ENCODE assay signal across 14 cellular contexts in the genomic region with DNA sequence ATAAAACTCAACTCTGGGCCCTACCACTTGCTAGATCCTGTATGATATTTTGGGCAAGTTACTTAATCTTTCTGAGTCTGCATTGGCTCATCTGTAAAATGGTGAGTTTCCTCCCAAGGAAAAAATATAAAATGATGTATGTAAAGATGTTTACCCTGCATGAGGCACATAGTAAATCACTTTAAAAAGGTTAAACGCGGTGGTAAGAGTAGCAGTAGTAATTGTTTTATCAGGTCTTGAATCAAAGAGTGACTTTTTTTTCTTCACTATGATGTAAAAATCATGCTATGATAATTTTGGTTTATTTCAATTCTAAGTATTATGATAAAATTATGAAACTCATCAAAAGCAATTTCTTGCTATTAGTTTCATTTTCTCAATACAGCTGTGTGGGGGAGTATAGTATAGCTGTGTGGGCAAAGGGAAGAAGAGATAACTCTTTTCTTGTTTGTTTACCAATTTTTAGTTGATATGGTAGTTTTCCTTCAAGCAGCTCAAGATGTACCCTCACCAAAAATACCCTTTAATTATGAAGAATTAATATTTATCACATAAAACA. TPM values are rescaled to one million over a fixed set of nuclear protein-coding genes. Genes with fewer than 3 reads are reported as not detected.
DNase-seq lines count a peak whose midpoint lies in the region; ATAC-seq and TF ChIP-seq lines count a peak whose summit lies in the region.
"Had no signal": no experiment of that assay in that cellular context is flagged by ENCODE, and none has a peak within 500 bp of the region (broad histone marks: within the 10 kb centered on the region; RNA-seq: fewer than 3 reads in every experiment).

No MANE protein-coding gene starts in this region.

- CTCF ChIA-PET in activated CD8-positive, alpha-beta T cell treated with anti-CD3 and anti-CD28 coated beads, Interleukin-2, amount 10 ng/mL, durations not matched to agents 7 days and 5 days (lab: Charles Lee), result interaction anchor here (1.0 to 3.9 kb wide), 5 partner anchors 9 to 34 kb away, joined by 3 to 24 read pairs (median 9); a partner anchor contains a TSS

- peak overlapping the region; percentile 27 for H3K27ac Mint-ChIP-seq in activated CD8-positive, alpha-beta T cell treated with anti-CD3 and anti-CD28 coated beads, Interleukin-2, amount 10 ng/mL, durations not matched to agents 7 days and 5 days

- POLR2A ChIA-PET in activated CD8-positive, alpha-beta T cell treated with anti-CD3 and anti-CD28 coated beads, Interleukin-2, amount 10 ng/mL, durations not matched to agents 7 days and 5 days (lab: Charles Lee), result interaction anchor here (1.8 kb wide), 1 partner anchor 11 kb away, joined by 6 read pairs; a partner anchor contains a TSS

- no peak for TF ChIP-seq EP300 in stomach (IDR thresholded peaks at IDR 0.05)

- H3K4me1 Mint-ChIP-seq in activated CD8-positive, alpha-beta T cell treated with anti-CD3 and anti-CD28 coated beads, Interleukin-2, amount 10 ng/mL, durations not matched to agents 7 days and 5 days (ENCODE audit: low read depth), result peaks cover 83% of the 10 kb centered on the region

- H3K36me3 ChIP-seq in ACC112 (ENCODE audit: insufficient read depth, low read length) (no peaks in the 10 kb centered on the region), stomach (no peaks in the 10 kb centered on the region)
- H3K36me3 ChIP-seq: BLaER1 had no signal

- H3K79me2 ChIP-seq in ACC112 (ENCODE audit: control insufficient read depth, insufficient read depth, low read length, unreplicated experiment), result no peaks in the 10 kb centered on the region

- H3K4me3 ChIP-seq in ACC112 (ENCODE audit: low read depth, low read length) (no peak overlapping the region), GM12864 (ENCODE audit: low read depth, low read length) (peak overlapping the region; percentile 25; the same call in 1 of the 2 replicates), stomach (no peak overlapping the region)
- H3K4me3 ChIP-seq: BLaER1 had no signal

- peak overlapping the region; percentile 65 for H3K4me3 Mint-ChIP-seq in activated CD8-positive, alpha-beta T cell treated with anti-CD3 and anti-CD28 coated beads, Interleukin-2, amount 10 ng/mL, durations not matched to agents 7 days and 5 days

- H3K9me3 ChIP-seq in stomach, result no peaks in the 10 kb centered on the region
- H3K9me3 ChIP-seq: BLaER1 had no signal

- peak overlapping the region; percentile 8 for H2AFZ ChIP-seq in ACC112 (ENCODE audit: low read length, unreplicated experiment)

- ATAC-seq in HG03108 (IDR thresholded peaks at IDR 0.05; ENCODE audit: unreplicated experiment), result peak; percentile 25
- ATAC-seq in activated CD8-positive, alpha-beta T cell treated with anti-CD3 and anti-CD28 coated beads, Interleukin-2, amount 10 ng/mL, durations not matched to agents 7 days and 5 days, result peak; percentile 52
- ATAC-seq: left ventricle myocardium superior had no signal

- TF ChIP-seq CTCF in GM12864 (IDR thresholded peaks at IDR 0.05; ENCODE audit: low read depth, low read length, missing control alignments), result no peak
- TF ChIP-seq CTCF in stomach (IDR thresholded peaks at IDR 0.05), result no peak

- intact Hi-C loops in stomach (cut with DNase I; ENCODE audit: low total_unique reads), result no loop called here

- no peak for TF ChIP-seq POLR2A in stomach (IDR thresholded peaks at IDR 0.05)

- peaks cover 74% of the 10 kb centered on the region for H3K36me3 Mint-ChIP-seq in activated CD8-positive, alpha-beta T cell treated with anti-CD3 and anti-CD28 coated beads, Interleukin-2, amount 10 ng/mL, durations not matched to agents 7 days and 5 days (ENCODE audit: low read depth)

- 81 to 87% (median 82%) methylated on average over 2 of the region's 2 CpGs for WGBS in stomach, 5 donors

- no peaks in the 10 kb centered on the region for H3K4me1 ChIP-seq in ACC112 (ENCODE audit: control insufficient read depth, insufficient read depth, low read length, unreplicated experiment)
- H3K4me1 ChIP-seq in stomach, result peaks cover 0 to 17% (median 0%) of the 10 kb centered on the region in 4 donors

- DNase-seq in GM12864 (ENCODE audit: low read depth), result no peak
- no peak for DNase-seq in activated CD8-positive, alpha-beta T cell treated with anti-CD3 and anti-CD28 coated beads, Interleukin-2, amount 10 ng/mL, durations not matched to agents 7 days and 5 days
- DNase-seq in stomach, result no peak
- DNase-seq in NCI-H2107 treated with DMSO at 0.1 percent for 48 hours (lab: John Stamatoyannopoulos, UW; ENCODE audit: unreplicated experiment), result no peak
- DNase-seq in NCI-H82 treated with DMSO at 0.1 percent for 48 hours (lab: John Stamatoyannopoulos, UW; ENCODE audit: unreplicated experiment), result no peak
- DNase-seq in COLO668 (lab: John Stamatoyannopoulos, UW; ENCODE audit: unreplicated experiment), result no peak
- DNase-seq: left ventricle myocardium superior; NCI-H1105; NCI-H526; SHP77 treated with DMSO at 0.1 percent for 48 hours; stimulated activated CD4-positive, alpha-beta T cell treated with anti-CD3 and anti-CD28 coated beads, Interleukin-15, amount 100 ng/mL, for 24 hours had no signal

- no peaks in the 10 kb centered on the region for H3K27me3 Mint-ChIP-seq in activated CD8-positive, alpha-beta T cell treated with anti-CD3 and anti-CD28 coated beads, Interleukin-2, amount 10 ng/mL, durations not matched to agents 7 days and 5 days (ENCODE audit: low read depth)

- H3K9me3 Mint-ChIP-seq in activated CD8-positive, alpha-beta T cell treated with anti-CD3 and anti-CD28 coated beads, Interleukin-2, amount 10 ng/mL, durations not matched to agents 7 days and 5 days (ENCODE audit: insufficient read depth), result no peaks in the 10 kb centered on the region

- H3K27me3 ChIP-seq in ACC112 (ENCODE audit: insufficient read depth, low read length) (peaks cover 16% of the 10 kb centered on the region), stomach (peaks cover 0 to 3% (median 0%) of the 10 kb centered on the region in 3 donors)
- H3K27me3 ChIP-seq: BLaER1 had no signal

- no peak overlapping the region for H3K27ac ChIP-seq in ACC112 (ENCODE audit: low read depth, low read length)
- H3K27ac ChIP-seq in stomach, result no peak overlapping the region
- H3K27ac ChIP-seq: BLaER1 had no signal

RNA-seq across cellular contexts. Expression of a gene that starts 10.7 kb away (rescaled TPM):
- 100 to 1,000 TPM; 154 to 158 TPM for total RNA-seq in activated CD8-positive, alpha-beta T cell treated with anti-CD3 and anti-CD28 coated beads, Interleukin-2, amount 10 ng/mL, durations not matched to agents 7 days and 5 days
- 10 to 100 TPM in 2 of 5 donors, 1 to 10 TPM in 2, not detected in 1; 5.8 to 66.3 (median 25.9) TPM for total RNA-seq in stomach
- polyA plus RNA-seq in stomach, result 10 to 100 TPM in 1 of 3 donors, 1 to 10 TPM in 2; 1.8 to 11.9 (median 3.8) TPM
